ENCODE assay signal across 13 cellular contexts in the genomic region with DNA sequence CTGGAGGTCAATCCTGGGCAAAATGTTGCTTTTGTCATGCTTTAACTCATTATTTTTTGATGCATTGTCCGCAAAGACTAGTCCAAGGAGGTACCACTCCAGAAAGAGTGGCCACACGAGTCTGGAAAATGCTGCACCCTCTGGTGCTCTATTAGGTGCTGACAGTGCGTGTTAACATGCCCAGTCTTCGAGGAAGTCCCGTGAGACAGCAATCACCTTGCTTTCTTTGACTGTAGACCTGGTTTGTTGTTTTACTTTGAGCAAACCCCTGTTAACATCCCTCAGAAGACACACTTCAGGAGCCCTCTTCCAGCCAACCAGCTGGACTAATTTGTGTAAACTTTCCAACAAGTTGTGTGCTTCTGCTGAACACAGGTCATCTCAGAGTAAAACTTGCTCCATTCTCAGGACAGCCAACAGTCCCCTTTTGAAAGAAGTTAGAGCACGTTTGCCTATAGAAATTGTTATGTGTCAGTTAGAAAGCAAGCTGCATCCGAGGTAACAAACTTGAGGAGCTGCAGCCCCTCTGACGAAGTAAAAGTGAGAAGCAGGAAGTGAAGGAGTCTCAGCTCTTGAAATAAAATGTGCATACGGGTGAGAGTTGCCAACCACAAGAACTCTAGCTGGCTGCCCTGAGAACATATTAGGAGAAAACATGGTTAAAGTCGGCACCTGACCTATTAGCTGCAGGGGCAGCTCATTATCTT.
A peak's percentile ranks its signal among the peaks of the same experiment; 100 is the strongest.
DNase-seq lines count a peak whose midpoint lies in the region; ATAC-seq, FAIRE-seq and TF ChIP-seq lines count a peak whose summit lies in the region.
"Had no signal": no experiment of that assay in that cellular context is flagged by ENCODE, and none has a peak within 500 bp of the region (broad histone marks: within the 10 kb centered on the region; RNA-seq: fewer than 3 reads in every experiment).

No MANE protein-coding gene starts in this region.

- peaks cover 20 to 21% of the 10 kb centered on the region in 2 donors for H3K4me1 ChIP-seq in gastrocnemius medialis
- H3K4me1 ChIP-seq in pancreas: peaks cover 0 to 7% (median 5%) of the 10 kb centered on the region in 3 donors

- H3K36me3 Mint-ChIP-seq in CD4-positive, alpha-beta T cell (ENCODE audit: low read depth): no peaks in the 10 kb centered on the region
- H3K36me3 Mint-ChIP-seq in WTC11 (no peaks in the 10 kb centered on the region), memory B cell (peaks cover 3% of the 10 kb centered on the region), progenitor cell of endocrine pancreas (ENCODE audit: insufficient read depth) (peaks cover 3% of the 10 kb centered on the region)

- peak in 4 of 10 experiments; percentile 6 to 11 (median 8) for DNase-seq in CD4-positive, alpha-beta T cell
- DNase-seq in WTC11 (ENCODE audit: low spot score) (no peak), memory B cell (ENCODE audit: low spot score in 2 of 2) (peak; percentile 13 to 23), gastrocnemius medialis (no peak), NCI-H2171 treated with DMSO at 0.1 percent for 48 hours (lab: John Stamatoyannopoulos, UW) (no peak), pancreas (no peak), progenitor cell of endocrine pancreas (ENCODE audit: low spot score, unreplicated experiment) (no peak)
- DNase-seq: hypothalamus, MM.1S, NCI-H69, stomach had no signal

- POLR2A ChIA-PET in CD4-positive, alpha-beta T cell (lab: Charles Lee): interaction anchor here (0.8 to 1.7 kb wide), 6 partner anchors 9 to 620 kb away, joined by 3 to 7 read pairs (median 3); a partner anchor contains a TSS
- POLR2A ChIA-PET in WTC11 (lab: Charles Lee): no interaction called here

- H3K4me3 ChIP-seq in gastrocnemius medialis (no peak overlapping the region), pancreas (no peak overlapping the region)
- H3K4me3 ChIP-seq: smooth muscle cell, stomach had no signal

- WGBS in pancreas, 2 donors: 88 to 93% methylated on average over 10 of the region's 10 CpGs

- intact Hi-C loops in CD4-positive, alpha-beta T cell (cut with DNase I, micrococcal nuclease): no loop called here
- intact Hi-C loops in gastrocnemius medialis (cut with DNase I; ENCODE audit: low total_unique reads) (no loop called here), pancreas (cut with DNase I) (no loop called here)

- H3K9me3 Mint-ChIP-seq in CD4-positive, alpha-beta T cell: no peaks in the 10 kb centered on the region
- no peaks in the 10 kb centered on the region for H3K9me3 Mint-ChIP-seq in WTC11
- no peaks in the 10 kb centered on the region for H3K9me3 Mint-ChIP-seq in memory B cell
- H3K9me3 Mint-ChIP-seq in progenitor cell of endocrine pancreas (ENCODE audit: low read depth): no peaks in the 10 kb centered on the region

- CTCF ChIA-PET in CD4-positive, alpha-beta T cell (lab: Charles Lee): interaction anchor here (0.8 to 1.1 kb wide), 2 partner anchors 9 to 619 kb away, joined by 3 read pairs; no protein-coding TSS in a partner anchor
- CTCF ChIA-PET in WTC11 (lab: Charles Lee): interaction anchor here (0.8 to 1.0 kb wide), 3 partner anchors 9 to 619 kb away, joined by 3 to 4 read pairs (median 3); no protein-coding TSS in a partner anchor

- H3K4me1 Mint-ChIP-seq in CD4-positive, alpha-beta T cell (ENCODE audit: low read depth): peaks cover 46% of the 10 kb centered on the region
- H3K4me1 Mint-ChIP-seq in WTC11 (peaks cover 18% of the 10 kb centered on the region), memory B cell (peaks cover 36% of the 10 kb centered on the region), progenitor cell of endocrine pancreas (ENCODE audit: low read depth) (peaks cover 11% of the 10 kb centered on the region)

- H3K27ac Mint-ChIP-seq in CD4-positive, alpha-beta T cell: peak overlapping the region; percentile 71
- H3K27ac Mint-ChIP-seq in WTC11 (peak overlapping the region; percentile 13), memory B cell (peak overlapping the region; percentile 92), progenitor cell of endocrine pancreas (no peak overlapping the region)

- no peaks in the 10 kb centered on the region for H3K36me3 ChIP-seq in gastrocnemius medialis
- H3K36me3 ChIP-seq in pancreas: no peaks in the 10 kb centered on the region
- H3K36me3 ChIP-seq: stomach had no signal

- no peak overlapping the region for H3K27ac ChIP-seq in CD4-positive, alpha-beta T cell (ENCODE audit: low read depth, low read length)
- H3K27ac ChIP-seq in gastrocnemius medialis: no peak overlapping the region
- H3K27ac ChIP-seq in pancreas: no peak overlapping the region

- no peaks in the 10 kb centered on the region for H3K27me3 Mint-ChIP-seq in CD4-positive, alpha-beta T cell
- H3K27me3 Mint-ChIP-seq in WTC11 (ENCODE audit: low read depth) (no peaks in the 10 kb centered on the region), memory B cell (no peaks in the 10 kb centered on the region), progenitor cell of endocrine pancreas (no peaks in the 10 kb centered on the region)

- in situ Hi-C loops in gastrocnemius medialis (cut with MboI; ENCODE audit: low sequenced_read_pairs in 4 of 4): loop anchor here in 1 of 4 donors (10.0 kb wide), 1 partner anchor 586 kb away; no protein-coding TSS in a partner anchor

- no peaks in the 10 kb centered on the region for H3K9me3 ChIP-seq in CD4-positive, alpha-beta T cell (ENCODE audit: control insufficient read depth, low read length)
- H3K9me3 ChIP-seq in gastrocnemius medialis: no peaks in the 10 kb centered on the region
- no peaks in the 10 kb centered on the region for H3K9me3 ChIP-seq in pancreas
- H3K9me3 ChIP-seq: stomach had no signal

- FAIRE-seq in pancreas (lab: Jason Lieb, UNC): no peak

- ATAC-seq in CD4-positive, alpha-beta T cell (ENCODE audit: poor library complexity): peak; percentile 87
- peak; percentile 77 for ATAC-seq in GM18868 (IDR thresholded peaks at IDR 0.05; ENCODE audit: unreplicated experiment)
- no peak for ATAC-seq in WTC11
- ATAC-seq in memory B cell (ENCODE audit: low read depth): peak; percentile 88
- no peak for ATAC-seq in gastrocnemius medialis
- no peak for ATAC-seq in pancreas

- H3K27me3 ChIP-seq in CD4-positive, alpha-beta T cell (ENCODE audit: control insufficient read depth, insufficient read depth, low read length): no peaks in the 10 kb centered on the region
- H3K27me3 ChIP-seq in gastrocnemius medialis: no peaks in the 10 kb centered on the region
- no peaks in the 10 kb centered on the region for H3K27me3 ChIP-seq in pancreas
- H3K27me3 ChIP-seq: stomach had no signal

- no peak for TF ChIP-seq CTCF in CD4-positive, alpha-beta T cell (IDR thresholded peaks at IDR 0.05)
- TF ChIP-seq CTCF in WTC11 (IDR thresholded peaks at IDR 0.05) (no peak), gastrocnemius medialis (IDR thresholded peaks at IDR 0.05 in 4 of 5, conservative IDR thresholded peaks at IDR 0.05 in 1 of 5) (no peak), pancreas (IDR thresholded peaks at IDR 0.05) (no peak), progenitor cell of endocrine pancreas (IDR thresholded peaks at IDR 0.05; ENCODE audit: unreplicated experiment) (no peak)

- H3K4me3 Mint-ChIP-seq in CD4-positive, alpha-beta T cell: peak overlapping the region; percentile 68
- no peak overlapping the region for H3K4me3 Mint-ChIP-seq in WTC11
- peak overlapping the region; percentile 81 for H3K4me3 Mint-ChIP-seq in memory B cell
- no peak overlapping the region for H3K4me3 Mint-ChIP-seq in progenitor cell of endocrine pancreas (ENCODE audit: low read depth)

- no peak for TF ChIP-seq POLR2A in gastrocnemius medialis (IDR thresholded peaks at IDR 0.05)

TF ChIP-seq in WTC11, 78 proteins besides CTCF, POLR2A, EP300 and RAD21:
- no peak for TF ChIP-seq ZNF263 (CRISPR knock-in tag; IDR thresholded peaks at IDR 0.05; ENCODE audit: low read depth)
- no peak for TF ChIP-seq ZNF219 (CRISPR knock-in tag; IDR thresholded peaks at IDR 0.05; ENCODE audit: borderline replicate concordance)
- TF ChIP-seq CBFB (CRISPR knock-in tag; IDR thresholded peaks at IDR 0.05; ENCODE audit: low read depth): no peak
- TF ChIP-seq FOXP1 (CRISPR knock-in tag; IDR thresholded peaks at IDR 0.05; ENCODE audit: borderline replicate concordance): no peak
- TF ChIP-seq ETV6 (CRISPR knock-in tag; IDR thresholded peaks at IDR 0.05): no peak
- TF ChIP-seq JAZF1 (CRISPR knock-in tag; IDR thresholded peaks at IDR 0.05): no peak
- TF ChIP-seq, protein P1, sequence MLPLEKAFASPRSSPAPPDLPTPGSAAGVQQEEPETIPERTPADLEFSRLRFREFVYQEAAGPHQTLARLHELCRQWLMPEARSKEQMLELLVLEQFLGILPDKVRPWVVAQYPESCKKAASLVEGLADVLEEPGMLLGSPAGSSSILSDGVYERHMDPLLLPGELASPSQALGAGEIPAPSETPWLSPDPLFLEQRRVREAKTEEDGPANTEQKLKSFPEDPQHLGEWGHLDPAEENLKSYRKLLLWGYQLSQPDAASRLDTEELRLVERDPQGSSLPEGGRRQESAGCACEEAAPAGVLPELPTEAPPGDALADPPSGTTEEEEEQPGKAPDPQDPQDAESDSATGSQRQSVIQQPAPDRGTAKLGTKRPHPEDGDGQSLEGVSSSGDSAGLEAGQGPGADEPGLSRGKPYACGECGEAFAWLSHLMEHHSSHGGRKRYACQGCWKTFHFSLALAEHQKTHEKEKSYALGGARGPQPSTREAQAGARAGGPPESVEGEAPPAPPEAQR (CRISPR knock-in tag; IDR thresholded peaks at IDR 0.05): no peak
- no peak for TF ChIP-seq SMAD4 (CRISPR knock-in tag; IDR thresholded peaks at IDR 0.05)

Comparison
In these comparisons a context has a peak if more than half of its experiments do, and no peak if none do; other contexts are left out.
1. ATAC-seq: peak in CD4-positive, alpha-beta T cell (single experiment), GM18868 (single experiment) and memory B cell (single experiment); none in WTC11 (single experiment), gastrocnemius medialis (0 of 2) and pancreas (0 of 4).
2. DNase-seq: peak in memory B cell (2 of 2); none in WTC11 (single experiment), gastrocnemius medialis (0 of 2), NCI-H2171 treated with DMSO at 0.1 percent for 48 hours (single experiment), pancreas (0 of 6) and progenitor cell of endocrine pancreas (single experiment).
3. H3K4me3 Mint-ChIP-seq: peak in CD4-positive, alpha-beta T cell (single experiment) and memory B cell (single experiment); none in WTC11 (single experiment) and progenitor cell of endocrine pancreas (single experiment).